Comparison of ENCODE assay signal across 8 cellular contexts in the genomic region with DNA sequence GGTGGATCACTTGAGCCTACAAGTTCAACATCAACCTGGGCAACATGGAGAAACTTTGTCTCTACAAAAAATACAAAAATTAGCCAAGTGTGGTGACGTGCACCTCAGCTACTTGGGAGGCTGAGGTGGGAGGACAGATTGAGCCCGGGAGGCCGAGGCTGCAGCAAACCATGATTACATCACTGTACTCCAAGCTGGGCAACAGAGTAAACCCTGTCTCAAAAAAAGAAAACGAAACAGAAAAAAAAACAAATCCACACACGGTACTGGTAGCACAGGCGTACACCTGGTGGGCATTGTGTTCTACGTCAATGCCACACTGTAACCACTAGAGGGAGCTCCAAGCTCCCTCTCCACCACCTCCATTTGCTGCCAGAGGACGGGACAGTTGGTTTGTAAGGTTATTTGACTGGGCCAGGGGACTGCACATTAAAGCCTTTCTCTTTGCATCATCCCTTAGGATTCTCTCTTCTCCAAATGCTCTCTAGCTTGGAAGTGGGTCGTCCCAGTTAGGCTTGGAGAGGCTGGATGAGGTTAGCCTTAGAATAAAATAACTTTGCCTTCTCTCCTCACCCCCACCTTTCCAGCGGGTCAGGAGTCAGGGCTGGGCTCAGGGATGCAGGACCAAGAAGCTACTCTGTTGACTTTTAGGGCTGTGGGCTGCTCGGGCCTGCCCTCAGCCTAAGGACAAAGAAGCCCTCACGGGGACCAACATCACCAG.
DNase-seq lines count a peak whose midpoint lies in the region; ATAC-seq and TF ChIP-seq lines count a peak whose summit lies in the region.

No MANE protein-coding gene starts in this region.

- no peak for TF ChIP-seq EP300 in transverse colon (IDR thresholded peaks at IDR 0.05; ENCODE audit: low read depth)

- H3K36me3 ChIP-seq in endodermal cell (ENCODE audit: control insufficient read depth, insufficient read depth, low read length) = no peaks in the 10 kb centered on the region
- no peaks in the 10 kb centered on the region for H3K36me3 ChIP-seq in transverse colon

- H3K9me3 ChIP-seq in endodermal cell (ENCODE audit: control insufficient read depth, low read length) (no peaks in the 10 kb centered on the region), transverse colon (no peaks in the 10 kb centered on the region)

- H3K27me3 ChIP-seq in endodermal cell (ENCODE audit: control insufficient read depth, insufficient read depth, low read length, poor library complexity, severe bottlenecking) = no peaks in the 10 kb centered on the region
- no peaks in the 10 kb centered on the region for H3K27me3 ChIP-seq in transverse colon

- H3K36me3 Mint-ChIP-seq in endodermal cell (ENCODE audit: low read depth) = no peaks in the 10 kb centered on the region

- DNase-seq in NCI-H2227 (lab: John Stamatoyannopoulos, UW; ENCODE audit: unreplicated experiment) (peak; percentile 51), endodermal cell (peak; percentile 83), myocyte (ENCODE audit: low read depth) (peak; percentile 73), transverse colon (peak; percentile 51)
- peak; percentile 31 to 34 for DNase-seq in activated CD4-positive, alpha-beta T cell treated with anti-CD3 and anti-CD28 coated beads, Interleukin-2, amount 50 U/mL, for 48 hours

- TF ChIP-seq CTCF in C4-2B (conservative IDR thresholded peaks at IDR 0.05) (peak; percentile 96), endodermal cell (conservative IDR thresholded peaks at IDR 0.05) (peak; percentile 98), transverse colon (IDR thresholded peaks at IDR 0.05) (peak; percentile 95 to 97 (median 97))

- in situ Hi-C loops in transverse colon (cut with MboI; ENCODE audit: low pct_ligation_motif_present in 1 of 4, low pct_unique_long_range_greater_than_20kb in 1 of 4, low sequenced_read_pairs in 3 of 4) = loop anchor here in 3 of 4 donors (5.0 to 25.0 kb wide), 3 partner anchors 164 to 407 kb away; no protein-coding TSS in a partner anchor

- peaks cover 31% of the 10 kb centered on the region for H3K4me1 Mint-ChIP-seq in endodermal cell

- intact Hi-C loops in transverse colon (cut with DNase I; ENCODE audit: low total_unique reads) = loop anchor here (2.0 kb wide), 1 partner anchor 170 kb away; no protein-coding TSS in a partner anchor

- no peaks in the 10 kb centered on the region for H3K9me3 Mint-ChIP-seq in endodermal cell

- H3K9ac ChIP-seq in endodermal cell (ENCODE audit: extremely low read depth, low read length, poor library complexity, severe bottlenecking) = no peak overlapping the region

- no peaks in the 10 kb centered on the region for H3K27me3 Mint-ChIP-seq in endodermal cell (ENCODE audit: insufficient read depth)

- TF ChIP-seq POLR2A in transverse colon (IDR thresholded peaks at IDR 0.05) = no peak

- H3K4me3 ChIP-seq in endodermal cell (ENCODE audit: low read length) (no peak overlapping the region), transverse colon (no peak overlapping the region)

- H3K4me1 ChIP-seq in endodermal cell (ENCODE audit: control insufficient read depth, insufficient read depth, low read length) = peaks cover 17% of the 10 kb centered on the region
- peaks cover 0 to 41% (median 8%) of the 10 kb centered on the region in 4 donors for H3K4me1 ChIP-seq in transverse colon

- 39 to 51% methylated on average over 6 to 12 of the region's 12 CpGs for WGBS in endodermal cell (ENCODE audit: insufficient coverage in 1 of 2, insufficient read length in 1 of 2), 2 experiments
- WGBS in transverse colon (ENCODE audit: low coverage in 1 of 2), 2 donors = 29 to 42% methylated on average over 4 to 12 of the region's 12 CpGs

- no peak overlapping the region for H3K27ac ChIP-seq in C4-2B
- H3K27ac ChIP-seq in endodermal cell (ENCODE audit: low read depth, low read length) = no peak overlapping the region
- peak overlapping the region; percentile 35 to 89 (median 88) for H3K27ac ChIP-seq in transverse colon

- no peak overlapping the region for H3K4me3 Mint-ChIP-seq in endodermal cell

- ATAC-seq in GM18520 (IDR thresholded peaks at IDR 0.05; ENCODE audit: unreplicated experiment) (peak; percentile 80), HG02973 (IDR thresholded peaks at IDR 0.05; ENCODE audit: unreplicated experiment) (peak; percentile 78)

- no peak overlapping the region for H3K27ac Mint-ChIP-seq in endodermal cell

Comparison
In these comparisons a context has a peak if more than half of its experiments do, and no peak if none do; other contexts are left out.
1. H3K27ac ChIP-seq: peak in transverse colon (4 of 4); none in C4-2B (single experiment) and endodermal cell (single experiment).
2. DNase-seq: peak in every context shown above with its lines; median percentile 83 in endodermal cell; 73 in myocyte; 51 in NCI-H2227; 51 in transverse colon; 32 in activated CD4-positive, alpha-beta T cell treated with anti-CD3 and anti-CD28 coated beads, Interleukin-2, amount 50 U/mL, for 48 hours.
3. Peak in every context shown above with its lines, with median percentiles within 50 percentile points of each other: CTCF ChIP-seq.